In genomic region chr1:15571266-15571665, GRCh38 we compare ENCODE assay signal across 20 cellular contexts. TPM values are rescaled to one million over a fixed set of nuclear protein-coding genes. Genes with fewer than 3 reads are reported as not detected.
DNase-seq lines count a peak whose midpoint lies in the region; ATAC-seq and TF ChIP-seq lines count a peak whose summit lies in the region.
"Had no signal": no experiment of that assay in that cellular context is flagged by ENCODE, and none has a peak within 500 bp of the region (broad histone marks: within the 10 kb centered on the region; RNA-seq: fewer than 3 reads in every experiment).

No MANE protein-coding gene starts in this region.

- TSS peak; percentile 16 for BruUV-seq in Caco-2 (replicated peaks; lab: Mats Ljungman, UMichigan)

- POLR2A ChIA-PET in Caco-2 (lab: Charles Lee) = no interaction called here
- POLR2A ChIA-PET in activated B cell treated with CpG ODN at 0.5 μM for 24 hours (lab: Charles Lee) = interaction anchor here (0.5 to 2.3 kb wide), 14 partner anchors 7 to 782 kb away, joined by 3 to 29 read pairs (median 7); partner anchors contain the start of genes DDI2 and DNAJC16
- POLR2A ChIA-PET in naive thymus-derived CD8-positive, alpha-beta T cell (lab: Charles Lee) = interaction anchor here (0.7 to 1.0 kb wide), 3 partner anchors 8 to 56 kb away, joined by 3 to 4 read pairs (median 3); no protein-coding TSS in a partner anchor

- H4K20me1 ChIP-seq in BLaER1 = no peaks in the 10 kb centered on the region

- CTCF ChIA-PET in Caco-2 (lab: Charles Lee) = no interaction called here
- CTCF ChIA-PET in activated B cell treated with CpG ODN at 0.5 μM for 24 hours (lab: Charles Lee) = interaction anchor here (0.5 to 1.3 kb wide), 3 partner anchors 10 to 1881 kb away, joined by 3 to 4 read pairs (median 3); partner anchors contain the start of gene AGMAT

- ATAC-seq in activated B cell treated with CpG ODN at 0.5 μM for 24 hours (ENCODE audit: low read depth) (no peak), GM18909 (IDR thresholded peaks at IDR 0.05; ENCODE audit: poor library complexity, unreplicated experiment) (no peak), HG03108 (IDR thresholded peaks at IDR 0.05; ENCODE audit: unreplicated experiment) (no peak)
- ATAC-seq in naive thymus-derived CD8-positive, alpha-beta T cell = no peak
- ATAC-seq: K562; Panc1; stimulated activated naive CD8-positive, alpha-beta T cell treated with anti-CD3 and anti-CD28 coated beads, Interleukin-15, amount 100 ng/mL, for 72 hours; upper lobe of right lung had no signal

- H3K4me3 Mint-ChIP-seq in Caco-2 (ENCODE audit: unreplicated experiment) (no peak overlapping the region), activated B cell treated with CpG ODN at 0.5 μM for 24 hours (peak overlapping the region; percentile 56)
- no peak overlapping the region for H3K4me3 Mint-ChIP-seq in naive thymus-derived CD8-positive, alpha-beta T cell
- H3K4me3 Mint-ChIP-seq: neural progenitor cell; stimulated activated naive CD8-positive, alpha-beta T cell treated with anti-CD3 and anti-CD28 coated beads, Interleukin-15, amount 100 ng/mL, for 72 hours had no signal

- TF ChIP-seq CTCF in Caco-2 (IDR thresholded peaks at IDR 0.05; ENCODE audit: insufficient read depth in 1 of 2, low read depth in 1 of 2, low read length in 1 of 2, severe bottlenecking in 1 of 2, unreplicated experiment in 1 of 2) = no peak
- no peak for TF ChIP-seq CTCF in activated B cell treated with CpG ODN at 0.5 μM for 24 hours (IDR thresholded peaks at IDR 0.05)

- peaks cover 35% of the 10 kb centered on the region for H3K4me1 ChIP-seq in BLaER1
- no peaks in the 10 kb centered on the region for H3K4me1 ChIP-seq in Caco-2
- H3K4me1 ChIP-seq: upper lobe of right lung had no signal

- H3K9me3 Mint-ChIP-seq in Caco-2 (ENCODE audit: unreplicated experiment) = no peaks in the 10 kb centered on the region
- no peaks in the 10 kb centered on the region for H3K9me3 Mint-ChIP-seq in activated B cell treated with CpG ODN at 0.5 μM for 24 hours
- no peaks in the 10 kb centered on the region for H3K9me3 Mint-ChIP-seq in naive thymus-derived CD8-positive, alpha-beta T cell
- H3K9me3 Mint-ChIP-seq: neural progenitor cell; stimulated activated naive CD8-positive, alpha-beta T cell treated with anti-CD3 and anti-CD28 coated beads, Interleukin-15, amount 100 ng/mL, for 72 hours had no signal

- H3K36me3 Mint-ChIP-seq in Caco-2 (ENCODE audit: insufficient read depth, unreplicated experiment) (peaks cover 59% of the 10 kb centered on the region), activated B cell treated with CpG ODN at 0.5 μM for 24 hours (ENCODE audit: low read depth) (peaks cover 49% of the 10 kb centered on the region)
- H3K36me3 Mint-ChIP-seq in naive thymus-derived CD8-positive, alpha-beta T cell = peaks cover 0 to 75% (median 23%) of the 10 kb centered on the region in 3 donors

- H3K27ac ChIP-seq in BLaER1 = peak overlapping the region; percentile 66
- H3K27ac ChIP-seq: coronary artery, neural progenitor cell, upper lobe of right lung had no signal

- H3K4me3 ChIP-seq in BLaER1 = no peak overlapping the region
- H3K4me3 ChIP-seq in Caco-2 (ENCODE audit: low read depth, low read length) = no peak overlapping the region
- H3K4me3 ChIP-seq: coronary artery, K562, neural progenitor cell, upper lobe of right lung had no signal

- H3K27me3 ChIP-seq in BLaER1 (no peaks in the 10 kb centered on the region), Caco-2 (replicated peaks; ENCODE audit: control insufficient read depth, insufficient read depth, low read length) (no peaks in the 10 kb centered on the region)
- H3K27me3 ChIP-seq: neural progenitor cell, upper lobe of right lung had no signal

- no peak for DNase-seq in Caco-2
- DNase-seq in activated B cell treated with CpG ODN at 0.5 μM for 24 hours = no peak
- no peak for DNase-seq in naive thymus-derived CD8-positive, alpha-beta T cell
- DNase-seq in RKO (ENCODE audit: low spot score) = no peak
- DNase-seq: activated CD4-positive, CD25-positive, alpha-beta regulatory T cell treated with anti-CD3 and anti-CD28 coated beads, Interleukin-2, amount 50 U/mL, for 72 hours; activated CD8-positive, alpha-beta memory T cell treated with anti-CD3 and anti-CD28 coated beads, Interleukin-2, amount 50 U/mL, for 4 hours; activated naive CD4-positive, alpha-beta T cell treated with anti-CD3 and anti-CD28 coated beads, Interleukin-2, amount 50 U/mL, for 16 hours; kidney glomerular epithelial cell; NCI-H1048; NCI-H2107; stimulated activated naive CD8-positive, alpha-beta T cell treated with anti-CD3 and anti-CD28 coated beads, Interleukin-15, amount 100 ng/mL, for 72 hours; T1000; upper lobe of right lung had no signal

- H3K4me2 ChIP-seq in BLaER1 = peak overlapping the region; percentile 68
- H3K4me2 ChIP-seq: neural progenitor cell had no signal

- no peak overlapping the region for H3K9ac ChIP-seq in BLaER1
- H3K9ac ChIP-seq: neural progenitor cell had no signal

- H3K27ac Mint-ChIP-seq in Caco-2 (ENCODE audit: unreplicated experiment) (no peak overlapping the region), activated B cell treated with CpG ODN at 0.5 μM for 24 hours (peak overlapping the region; percentile 86)
- H3K27ac Mint-ChIP-seq in naive thymus-derived CD8-positive, alpha-beta T cell = peak overlapping the region in 9 of 10 donors; percentile 30 to 89 (median 72)
- H3K27ac Mint-ChIP-seq: neural progenitor cell had no signal

- intact Hi-C loops in Caco-2 (cut with micrococcal nuclease; ENCODE audit: unreplicated experiment) = no loop called here
- intact Hi-C loops in activated B cell treated with CpG ODN at 0.5 μM for 24 hours (cut with micrococcal nuclease) = loop anchor here (1.0 to 2.0 kb wide), 5 partner anchors 13 to 110 kb away; partner anchors contain the start of genes DDI2 and DNAJC16

- no peaks in the 10 kb centered on the region for H3K4me1 Mint-ChIP-seq in Caco-2 (ENCODE audit: low read depth, unreplicated experiment)
- peaks cover 30% of the 10 kb centered on the region for H3K4me1 Mint-ChIP-seq in activated B cell treated with CpG ODN at 0.5 μM for 24 hours
- H3K4me1 Mint-ChIP-seq in naive thymus-derived CD8-positive, alpha-beta T cell = peaks cover 0 to 16% (median 2%) of the 10 kb centered on the region in 4 donors
- H3K4me1 Mint-ChIP-seq: stimulated activated naive CD8-positive, alpha-beta T cell treated with anti-CD3 and anti-CD28 coated beads, Interleukin-15, amount 100 ng/mL, for 72 hours had no signal

- peaks cover 44% of the 10 kb centered on the region for H3K36me3 ChIP-seq in BLaER1
- H3K36me3 ChIP-seq in Caco-2 (ENCODE audit: control insufficient read depth, insufficient read depth, low read length) = peaks cover 2% of the 10 kb centered on the region; the same call in 1 of the 2 replicates

- no peaks in the 10 kb centered on the region for H3K9me3 ChIP-seq in BLaER1
- no peaks in the 10 kb centered on the region for H3K9me3 ChIP-seq in Caco-2
- H3K9me3 ChIP-seq: upper lobe of right lung had no signal

- H3K27me3 Mint-ChIP-seq in Caco-2 (ENCODE audit: insufficient read depth, unreplicated experiment) (no peaks in the 10 kb centered on the region), activated B cell treated with CpG ODN at 0.5 μM for 24 hours (no peaks in the 10 kb centered on the region)
- H3K27me3 Mint-ChIP-seq in naive thymus-derived CD8-positive, alpha-beta T cell = no peaks in the 10 kb centered on the region
- H3K27me3 Mint-ChIP-seq: stimulated activated naive CD8-positive, alpha-beta T cell treated with anti-CD3 and anti-CD28 coated beads, Interleukin-15, amount 100 ng/mL, for 72 hours had no signal

RNA-seq across cellular contexts. Expression of gene AGMAT, which starts 13.6 kb away (rescaled TPM):
- total RNA-seq in Caco-2 (2022) = 46.5 and 48.3 TPM in 2 replicates
- 8.1 TPM in 2 replicates for total RNA-seq in activated B cell treated with CpG ODN at 0.5 μM for 24 hours
- 10 to 100 TPM; 11.0 to 11.3 TPM for total RNA-seq in naive thymus-derived CD8-positive, alpha-beta T cell
- 10 to 100 TPM in 2 of 3 donors, 1 to 10 TPM in 1; 9.0 to 15.5 (median 14.4) TPM for polyA plus RNA-seq in naive thymus-derived CD8-positive, alpha-beta T cell
- total RNA-seq: K562, upper lobe of right lung had no signal
- polyA plus RNA-seq: K562 had no signal

RNA-seq across cellular contexts. Expression of gene DNAJC16, which starts 44.6 kb away (rescaled TPM):
- total RNA-seq in Caco-2 (2022) = 15.1 and 17.2 TPM in 2 replicates
- 35.5 and 35.9 TPM in 2 replicates for total RNA-seq in activated B cell treated with CpG ODN at 0.5 μM for 24 hours
- total RNA-seq in naive thymus-derived CD8-positive, alpha-beta T cell = 10 to 100 TPM; 24.8 to 30.0 TPM
- 1 to 10 TPM; 5.0 to 9.7 (median 7.1) TPM for polyA plus RNA-seq in naive thymus-derived CD8-positive, alpha-beta T cell

RNA-seq across cellular contexts. Expression of gene DDI2, which starts 46.0 kb away (rescaled TPM):
- total RNA-seq in Caco-2 (2022) = 53.1 and 53.4 TPM in 2 replicates
- total RNA-seq in activated B cell treated with CpG ODN at 0.5 μM for 24 hours = 45.8 and 59.1 TPM in 2 replicates
- 10 to 100 TPM; 40.7 to 47.1 TPM for total RNA-seq in naive thymus-derived CD8-positive, alpha-beta T cell
- polyA plus RNA-seq in naive thymus-derived CD8-positive, alpha-beta T cell = 1 to 10 TPM; 4.5 to 6.1 (median 5.0) TPM

RNA-seq across cellular contexts. Expression of gene CASP9, which starts 47.3 kb away (rescaled TPM):
- total RNA-seq in Caco-2 (2022) = 9.9 and 12.4 TPM in 2 replicates
- total RNA-seq in activated B cell treated with CpG ODN at 0.5 μM for 24 hours = 13.4 and 15.7 TPM in 2 replicates
- 10 to 100 TPM; 13.4 to 15.9 TPM for total RNA-seq in naive thymus-derived CD8-positive, alpha-beta T cell
- polyA plus RNA-seq in naive thymus-derived CD8-positive, alpha-beta T cell = 1 to 10 TPM; 8.0 to 8.6 (median 8.4) TPM
